ENCODE assay signal across 9 cellular contexts in genomic region chr11:57434640-57435546, GRCh38. TPM values are rescaled to one million over a fixed set of nuclear protein-coding genes. Genes with fewer than 3 reads are reported as not detected.
DNase-seq lines count a peak whose midpoint lies in the region; ATAC-seq and TF ChIP-seq lines count a peak whose summit lies in the region.
"Had no signal": no experiment of that assay in that cellular context is flagged by ENCODE, and none has a peak within 500 bp of the region (broad histone marks: within the 10 kb centered on the region; RNA-seq: fewer than 3 reads in every experiment).

No MANE protein-coding gene starts in this region.

- no peaks in the 10 kb centered on the region for H3K36me3 ChIP-seq in BLaER1 treated with 17β-estradiol and CSF1 and Interleukin-3, amounts not matched to agents 10 nM and 100 nM

- H3K9me3 ChIP-seq in BLaER1 treated with 17β-estradiol and CSF1 and Interleukin-3, amounts not matched to agents 10 nM and 100 nM (replicated peaks in 1 of 11), result no peaks in the 10 kb centered on the region

- H3K9ac ChIP-seq in BLaER1 treated with 17β-estradiol and CSF1 and Interleukin-3, amounts not matched to agents 10 nM and 100 nM, result no peak overlapping the region

- ATAC-seq in GM18505 (IDR thresholded peaks at IDR 0.05; ENCODE audit: unreplicated experiment) (no peak), HG02798 (IDR thresholded peaks at IDR 0.05; ENCODE audit: poor library complexity, unreplicated experiment) (no peak), HG03342 (IDR thresholded peaks at IDR 0.05; ENCODE audit: unreplicated experiment) (no peak)
- ATAC-seq: stimulated activated naive CD8-positive, alpha-beta T cell treated with anti-CD3 and anti-CD28 coated beads, Interleukin-15, Interleukin-2, amounts not matched to agents 100 U/mL and 50 U/mL, for 24 hours had no signal

- DNase-seq in M059J (ENCODE audit: low read depth) (peak; percentile 87), epidermal melanocyte (ENCODE audit: insufficient read length, low spot score) (peak; percentile 56), mucosa of gallbladder (ENCODE audit: low spot score) (peak; percentile 33), DMS153 treated with DMSO at 0.1 percent for 48 hours (lab: John Stamatoyannopoulos, UW; ENCODE audit: unreplicated experiment) (no peak)
- DNase-seq: stimulated activated naive CD8-positive, alpha-beta T cell treated with anti-CD3 and anti-CD28 coated beads, Interleukin-15, Interleukin-2, amounts not matched to agents 100 U/mL and 50 U/mL, for 24 hours had no signal

- no peaks in the 10 kb centered on the region for H4K20me1 ChIP-seq in BLaER1 treated with 17β-estradiol and CSF1 and Interleukin-3, amounts not matched to agents 10 nM and 100 nM

- peak overlapping the region in 1 of 11 experiments; percentile 17; a peak in 1 of 22 replicates for H3K27ac ChIP-seq in BLaER1 treated with 17β-estradiol and CSF1 and Interleukin-3, amounts not matched to agents 10 nM and 100 nM

- H3K4me1 ChIP-seq in BLaER1 treated with 17β-estradiol and CSF1 and Interleukin-3, amounts not matched to agents 10 nM and 100 nM, result peaks cover 13 to 57% (median 33%) of the 10 kb centered on the region in 10 experiments

- H3K4me3 ChIP-seq in BLaER1 treated with 17β-estradiol and CSF1 and Interleukin-3, amounts not matched to agents 10 nM and 100 nM, result no peak overlapping the region

- no peak for TF ChIP-seq POLR2A in GM18505 (IDR thresholded peaks at IDR 0.05; ENCODE audit: borderline replicate concordance, extremely low read depth, insufficient read depth, insufficient read length)

- H3K27me3 ChIP-seq in BLaER1 treated with 17β-estradiol and CSF1 and Interleukin-3, amounts not matched to agents 10 nM and 100 nM, result no peaks in the 10 kb centered on the region

- peak overlapping the region in 6 of 11 experiments; percentile 3 to 86 (median 80); a peak in 10 of 22 replicates for H3K4me2 ChIP-seq in BLaER1 treated with 17β-estradiol and CSF1 and Interleukin-3, amounts not matched to agents 10 nM and 100 nM

RNA-seq across cellular contexts. Expression of gene SLC43A3, which starts 8.0 kb away (rescaled TPM):
- total RNA-seq in M059J (2014; rRNA removed; shearing (Covaris generic)), result 77.4 and 95.1 TPM in 2 replicates
- total RNA-seq in mucosa of gallbladder, result 39.5 TPM

RNA-seq across cellular contexts. Expression of gene RTN4RL2, which starts 25.4 kb away (rescaled TPM):
- total RNA-seq in M059J (2014; rRNA removed; shearing (Covaris generic)), result 0.34 and 0.96 TPM in 2 replicates
- total RNA-seq in mucosa of gallbladder, result 19.2 TPM

RNA-seq across cellular contexts. Expression of gene PRG2, which starts 44.4 kb away (rescaled TPM):
- 0.17 TPM in 1 of 2 replicates, not detected in the other for total RNA-seq in M059J (2014; rRNA removed; shearing (Covaris generic))
- 0.26 TPM for total RNA-seq in mucosa of gallbladder

RNA-seq across cellular contexts. Expression of gene PRG3, which starts 53.9 kb away (rescaled TPM):
- not detected in 2 replicates for total RNA-seq in M059J (2014; rRNA removed; shearing (Covaris generic))
- not detected for total RNA-seq in mucosa of gallbladder

Comparison
In these comparisons a context has a peak if more than half of its experiments do, and no peak if none do; other contexts are left out.
1. RNA of gene RTN4RL2, which starts 25.4 kb away (total RNA-seq): 19.2 TPM in mucosa of gallbladder (single experiment); 0.34 to 0.96 TPM in M059J; every median in the first group is over 10 times any median in the second.